Comparison of ENCODE assay signal across 1 cellular context in the genomic region with DNA sequence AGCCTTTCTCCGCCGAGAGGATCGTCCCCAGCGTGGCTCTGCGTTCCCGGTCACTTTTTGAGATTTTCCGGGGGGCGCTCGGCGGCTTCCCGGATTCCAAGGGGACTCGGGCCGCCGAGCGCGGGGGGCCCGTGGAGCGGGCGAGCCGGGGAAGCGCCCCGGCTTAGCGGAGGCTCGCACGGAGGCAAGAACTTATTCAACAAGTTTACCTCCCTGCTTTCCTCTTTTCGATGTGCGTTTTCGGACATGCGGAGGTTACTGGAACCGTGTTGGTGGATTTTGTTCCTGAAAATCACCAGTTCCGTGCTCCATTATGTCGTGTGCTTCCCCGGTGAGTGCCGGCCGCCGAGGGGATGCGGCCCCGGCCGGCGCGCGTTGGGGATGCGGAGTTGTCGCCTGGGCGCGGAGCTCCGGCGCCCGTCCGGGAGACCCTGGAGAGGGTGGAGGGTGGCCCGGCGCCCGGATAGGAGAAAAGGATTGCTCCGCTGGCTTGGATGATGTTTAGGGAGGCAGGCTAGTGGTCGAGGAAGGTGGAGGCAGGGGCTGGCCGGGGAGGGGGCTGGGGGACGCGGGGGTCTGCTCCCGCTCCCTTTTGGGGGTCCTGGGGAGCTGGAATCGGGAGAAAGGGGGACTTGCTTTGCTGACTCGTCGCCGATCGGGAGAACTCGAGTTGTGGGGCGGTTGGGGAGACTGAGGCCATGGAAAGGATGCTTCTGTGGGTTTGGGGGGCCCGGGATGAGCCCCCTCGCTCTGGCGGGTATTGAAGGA.
TF ChIP-seq lines count a peak whose summit lies in the region.

No MANE protein-coding gene starts in this region.

TF ChIP-seq in liver, 16 proteins besides CTCF, POLR2A, EP300 and RAD21 (continued from another document):
- TF ChIP-seq, protein P1, sequence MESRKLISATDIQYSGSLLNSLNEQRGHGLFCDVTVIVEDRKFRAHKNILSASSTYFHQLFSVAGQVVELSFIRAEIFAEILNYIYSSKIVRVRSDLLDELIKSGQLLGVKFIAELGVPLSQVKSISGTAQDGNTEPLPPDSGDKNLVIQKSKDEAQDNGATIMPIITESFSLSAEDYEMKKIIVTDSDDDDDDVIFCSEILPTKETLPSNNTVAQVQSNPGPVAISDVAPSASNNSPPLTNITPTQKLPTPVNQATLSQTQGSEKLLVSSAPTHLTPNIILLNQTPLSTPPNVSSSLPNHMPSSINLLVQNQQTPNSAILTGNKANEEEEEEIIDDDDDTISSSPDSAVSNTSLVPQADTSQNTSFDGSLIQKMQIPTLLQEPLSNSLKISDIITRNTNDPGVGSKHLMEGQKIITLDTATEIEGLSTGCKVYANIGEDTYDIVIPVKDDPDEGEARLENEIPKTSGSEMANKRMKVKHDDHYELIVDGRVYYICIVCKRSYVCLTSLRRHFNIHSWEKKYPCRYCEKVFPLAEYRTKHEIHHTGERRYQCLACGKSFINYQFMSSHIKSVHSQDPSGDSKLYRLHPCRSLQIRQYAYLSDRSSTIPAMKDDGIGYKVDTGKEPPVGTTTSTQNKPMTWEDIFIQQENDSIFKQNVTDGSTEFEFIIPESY (IDR thresholded peaks at IDR 0.05): no peak
